19 cellular contexts compared by ENCODE assay signal in the genomic region with DNA sequence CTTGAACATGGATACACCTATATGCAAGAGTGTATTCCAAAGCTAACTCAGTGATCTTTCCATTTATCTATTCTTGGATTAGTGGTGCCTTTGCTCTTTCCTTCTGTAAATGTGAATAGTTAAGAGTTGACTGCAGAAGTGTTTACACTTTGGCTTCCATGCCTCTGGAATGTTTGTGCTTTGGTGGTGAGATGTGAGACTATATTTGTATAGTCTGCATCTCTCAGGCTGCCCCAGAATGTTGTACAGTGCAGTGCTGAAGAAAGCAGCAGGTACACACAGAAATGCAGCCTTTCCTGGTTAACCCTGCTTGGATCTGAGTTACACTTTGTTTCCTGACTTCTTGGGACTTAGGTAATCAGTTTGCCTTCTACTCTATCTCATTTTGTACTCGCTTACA.
"Had no signal": no experiment of that assay in that cellular context is flagged by ENCODE, and none has a peak within 500 bp of the region (broad histone marks: within the 10 kb centered on the region; RNA-seq: fewer than 3 reads in every experiment).

No MANE protein-coding gene starts in this region.

- H3K27me3 Mint-ChIP-seq: activated CD4-positive, alpha-beta memory T cell treated with anti-CD3 and anti-CD28 coated beads for 36 hours; activated naive CD8-positive, alpha-beta T cell treated with anti-CD3 and anti-CD28 coated beads, Interleukin-2, amount 50 U/mL, for 24 hours had no signal

- H3K4me1 Mint-ChIP-seq: activated CD8-positive, alpha-beta memory T cell treated with anti-CD3 and anti-CD28 coated beads, Interleukin-2, amount 10 ng/mL, durations not matched to agents 7 days and 5 days; activated naive CD8-positive, alpha-beta T cell treated with anti-CD3 and anti-CD28 coated beads, Interleukin-2, amount 50 U/mL, for 24 hours; stimulated activated effector memory CD8-positive, alpha-beta T cell treated with anti-CD3 and anti-CD28 coated beads, Interleukin-12 subunit alpha, Interleukin-12 subunit beta, amount 100 ng/mL, for 72 hours had no signal

- H3K36me3 ChIP-seq: ascending aorta, cardiac muscle cell, ovary, sigmoid colon, thoracic aorta had no signal

- ATAC-seq: activated CD8-positive, alpha-beta memory T cell treated with anti-CD3 and anti-CD28 coated beads, Interleukin-2, amount 10 ng/mL, durations not matched to agents 7 days and 5 days; activated naive CD8-positive, alpha-beta T cell treated with anti-CD3 and anti-CD28 coated beads, Interleukin-2, amount 50 U/mL, for 24 hours; esophagus mucosa; stimulated activated effector memory CD8-positive, alpha-beta T cell treated with anti-CD3 and anti-CD28 coated beads, Interleukin-12 subunit alpha, Interleukin-12 subunit beta, amount 100 ng/mL, for 72 hours had no signal

- H3K4me3 Mint-ChIP-seq: activated CD4-positive, alpha-beta memory T cell treated with anti-CD3 and anti-CD28 coated beads for 36 hours; activated CD8-positive, alpha-beta memory T cell treated with anti-CD3 and anti-CD28 coated beads, Interleukin-2, amount 10 ng/mL, durations not matched to agents 7 days and 5 days; activated naive CD4-positive, alpha-beta T cell treated with anti-CD3 and anti-CD28 coated beads for 36 hours; activated naive CD8-positive, alpha-beta T cell treated with anti-CD3 and anti-CD28 coated beads, Interleukin-2, amount 50 U/mL, for 24 hours; stimulated activated effector memory CD8-positive, alpha-beta T cell treated with anti-CD3 and anti-CD28 coated beads, Interleukin-12 subunit alpha, Interleukin-12 subunit beta, amount 100 ng/mL, for 72 hours had no signal

- H3K4me1 ChIP-seq: ascending aorta had no signal

- H3K4me3 ChIP-seq: ascending aorta, cardiac muscle cell, ovary, sigmoid colon, thoracic aorta had no signal

- H3K27ac Mint-ChIP-seq: activated CD4-positive, alpha-beta memory T cell treated with anti-CD3 and anti-CD28 coated beads for 36 hours; activated CD8-positive, alpha-beta memory T cell treated with anti-CD3 and anti-CD28 coated beads, Interleukin-2, amount 10 ng/mL, durations not matched to agents 7 days and 5 days; activated naive CD4-positive, alpha-beta T cell treated with anti-CD3 and anti-CD28 coated beads for 36 hours; activated naive CD8-positive, alpha-beta T cell treated with anti-CD3 and anti-CD28 coated beads, Interleukin-2, amount 50 U/mL, for 24 hours; activated T-helper 2 cell treated with anti-CD3 and anti-CD28 coated beads, Interferon-gamma antibody, Interleukin-2, Interleukin-4, amounts not matched to agents 10 μg/mL and 5 μg/mL and 100 μg/mL, durations not matched to agents 14 hours and 24 hours and 36 hours; stimulated activated effector memory CD8-positive, alpha-beta T cell treated with anti-CD3 and anti-CD28 coated beads, Interleukin-12 subunit alpha, Interleukin-12 subunit beta, amount 100 ng/mL, for 72 hours had no signal

- H3K9me3 Mint-ChIP-seq: activated CD4-positive, alpha-beta memory T cell treated with anti-CD3 and anti-CD28 coated beads for 36 hours; activated naive CD4-positive, alpha-beta T cell treated with anti-CD3 and anti-CD28 coated beads for 36 hours; activated naive CD8-positive, alpha-beta T cell treated with anti-CD3 and anti-CD28 coated beads, Interleukin-2, amount 50 U/mL, for 24 hours; activated T-helper 2 cell treated with anti-CD3 and anti-CD28 coated beads, Interferon-gamma antibody, Interleukin-2, Interleukin-4, amounts not matched to agents 10 μg/mL and 5 μg/mL and 100 μg/mL, durations not matched to agents 14 hours and 24 hours and 36 hours; stimulated activated effector memory CD8-positive, alpha-beta T cell treated with anti-CD3 and anti-CD28 coated beads, Interleukin-12 subunit alpha, Interleukin-12 subunit beta, amount 100 ng/mL, for 72 hours had no signal

- H3K9me3 ChIP-seq: ascending aorta, ovary, sigmoid colon, thoracic aorta had no signal

- DNase-seq: activated CD4-positive, alpha-beta memory T cell treated with anti-CD3 and anti-CD28 coated beads for 36 hours; activated CD8-positive, alpha-beta memory T cell treated with anti-CD3 and anti-CD28 coated beads, Interleukin-2, amount 10 ng/mL, durations not matched to agents 7 days and 5 days; activated naive CD4-positive, alpha-beta T cell treated with anti-CD3 and anti-CD28 coated beads for 36 hours; activated naive CD8-positive, alpha-beta T cell treated with anti-CD3 and anti-CD28 coated beads, Interleukin-2, amount 50 U/mL, for 24 hours; activated T-cell treated with anti-CD3 and anti-CD28 coated beads, Interleukin-2, amount 50 U/mL, for 1 hour; glutamatergic neuron; kidney glomerular epithelial cell; midbrain; ovary; sigmoid colon; stimulated activated CD4-positive, alpha-beta T cell treated with anti-CD3 and anti-CD28 coated beads, Interleukin-12 subunit alpha, Interleukin-12 subunit beta, amount 100 ng/mL, for 4 hours; stimulated activated CD4-positive, alpha-beta T cell treated with anti-CD3 and anti-CD28 coated beads, Interleukin-2, amount 100 ng/mL, for 24 hours; T-helper 9 cell had no signal

- H3K27ac ChIP-seq: ascending aorta, cardiac muscle cell, ovary, thoracic aorta had no signal

- H3K27me3 ChIP-seq: ascending aorta, cardiac muscle cell, ovary, sigmoid colon had no signal

- H3K36me3 Mint-ChIP-seq: activated CD4-positive, alpha-beta memory T cell treated with anti-CD3 and anti-CD28 coated beads for 36 hours; activated CD8-positive, alpha-beta memory T cell treated with anti-CD3 and anti-CD28 coated beads, Interleukin-2, amount 10 ng/mL, durations not matched to agents 7 days and 5 days; stimulated activated effector memory CD8-positive, alpha-beta T cell treated with anti-CD3 and anti-CD28 coated beads, Interleukin-12 subunit alpha, Interleukin-12 subunit beta, amount 100 ng/mL, for 72 hours had no signal
